8 cellular contexts compared by ENCODE assay signal in the genomic region with DNA sequence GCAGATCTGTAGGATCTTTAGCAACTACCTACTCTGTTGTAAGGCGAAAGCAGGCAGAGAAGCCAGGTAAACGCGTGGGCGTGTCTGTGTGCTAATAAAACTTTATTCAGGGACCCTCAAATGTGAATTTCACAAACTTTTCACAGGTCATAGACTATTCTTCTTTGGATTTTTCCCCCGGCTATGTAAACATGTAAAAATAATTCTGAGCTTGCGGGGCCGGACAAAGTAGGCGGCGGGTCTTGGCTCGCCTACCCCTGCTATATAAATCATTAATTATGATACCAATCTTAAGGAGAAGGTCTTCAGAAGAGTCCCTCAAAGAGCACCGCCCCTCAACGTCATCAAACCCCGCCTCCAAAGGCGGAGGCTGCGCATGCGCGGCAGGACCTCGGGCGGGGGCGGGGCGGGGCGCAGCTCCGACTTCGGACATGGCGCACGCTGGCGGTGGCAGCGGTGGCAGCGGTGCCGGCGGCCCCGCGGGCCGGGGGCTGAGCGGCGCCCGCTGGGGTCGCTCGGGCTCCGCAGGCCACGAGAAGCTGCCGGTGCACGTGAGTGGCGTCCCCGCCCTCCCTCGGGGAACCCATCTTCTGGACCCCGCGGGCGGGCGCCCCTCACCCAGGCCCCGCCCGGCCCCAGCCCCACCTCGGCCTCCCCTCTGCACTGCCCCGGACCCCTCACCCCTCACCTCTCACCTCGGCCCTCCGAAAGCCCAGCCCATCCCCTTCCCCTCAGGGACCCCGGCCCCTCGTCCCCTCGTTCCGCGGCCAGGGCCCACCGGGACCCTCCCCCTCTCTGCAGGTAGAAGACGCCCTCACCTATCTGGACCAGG. TPM values are rescaled to one million over a fixed set of nuclear protein-coding genes. Genes with fewer than 3 reads are reported as not detected.
DNase-seq lines count a peak whose midpoint lies in the region; ATAC-seq and TF ChIP-seq lines count a peak whose summit lies in the region.

A gene with protein sequence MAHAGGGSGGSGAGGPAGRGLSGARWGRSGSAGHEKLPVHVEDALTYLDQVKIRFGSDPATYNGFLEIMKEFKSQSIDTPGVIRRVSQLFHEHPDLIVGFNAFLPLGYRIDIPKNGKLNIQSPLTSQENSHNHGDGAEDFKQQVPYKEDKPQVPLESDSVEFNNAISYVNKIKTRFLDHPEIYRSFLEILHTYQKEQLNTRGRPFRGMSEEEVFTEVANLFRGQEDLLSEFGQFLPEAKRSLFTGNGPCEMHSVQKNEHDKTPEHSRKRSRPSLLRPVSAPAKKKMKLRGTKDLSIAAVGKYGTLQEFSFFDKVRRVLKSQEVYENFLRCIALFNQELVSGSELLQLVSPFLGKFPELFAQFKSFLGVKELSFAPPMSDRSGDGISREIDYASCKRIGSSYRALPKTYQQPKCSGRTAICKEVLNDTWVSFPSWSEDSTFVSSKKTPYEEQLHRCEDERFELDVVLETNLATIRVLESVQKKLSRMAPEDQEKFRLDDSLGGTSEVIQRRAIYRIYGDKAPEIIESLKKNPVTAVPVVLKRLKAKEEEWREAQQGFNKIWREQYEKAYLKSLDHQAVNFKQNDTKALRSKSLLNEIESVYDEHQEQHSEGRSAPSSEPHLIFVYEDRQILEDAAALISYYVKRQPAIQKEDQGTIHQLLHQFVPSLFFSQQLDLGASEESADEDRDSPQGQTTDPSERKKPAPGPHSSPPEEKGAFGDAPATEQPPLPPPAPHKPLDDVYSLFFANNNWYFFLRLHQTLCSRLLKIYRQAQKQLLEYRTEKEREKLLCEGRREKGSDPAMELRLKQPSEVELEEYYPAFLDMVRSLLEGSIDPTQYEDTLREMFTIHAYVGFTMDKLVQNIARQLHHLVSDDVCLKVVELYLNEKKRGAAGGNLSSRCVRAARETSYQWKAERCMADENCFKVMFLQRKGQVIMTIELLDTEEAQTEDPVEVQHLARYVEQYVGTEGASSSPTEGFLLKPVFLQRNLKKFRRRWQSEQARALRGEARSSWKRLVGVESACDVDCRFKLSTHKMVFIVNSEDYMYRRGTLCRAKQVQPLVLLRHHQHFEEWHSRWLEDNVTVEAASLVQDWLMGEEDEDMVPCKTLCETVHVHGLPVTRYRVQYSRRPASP (plus strand): TSS at position 409 of the 832 bp plus-strand sequence. CDS start 23 bp downstream, at position 432.

- no peak within 1 kb of the TSS for H3K27ac ChIP-seq in SK-N-MC
- peak within 1 kb of the TSS; percentile 51 for H3K27ac ChIP-seq in foreskin keratinocyte

- peak; percentile 71 for ATAC-seq in foreskin keratinocyte
- ATAC-seq in stimulated activated naive CD8-positive, alpha-beta T cell treated with anti-CD3 and anti-CD28 coated beads, Interleukin-15, amount 100 ng/mL, for 72 hours, result peak; percentile 90

- peaks cover 33% of the 10 kb centered on the region for H3K27me3 Mint-ChIP-seq in neural crest cell (ENCODE audit: low read depth)
- H3K27me3 Mint-ChIP-seq in stimulated activated naive CD8-positive, alpha-beta T cell treated with anti-CD3 and anti-CD28 coated beads, Interleukin-15, amount 100 ng/mL, for 72 hours, result peaks cover 30% of the 10 kb centered on the region

- peaks cover 37% of the 10 kb centered on the region for H3K36me3 ChIP-seq in MG63
- H3K36me3 ChIP-seq in SK-N-MC (ENCODE audit: insufficient read depth, low read length), result peaks cover 26% of the 10 kb centered on the region

- peak; percentile 99 for DNase-seq in AG20443 (ENCODE audit: low spot score)
- peak; percentile 69 for DNase-seq in GM19240 (ENCODE audit: insufficient read length, low spot score)
- peak; percentile 79 for DNase-seq in MG63
- DNase-seq in SK-N-MC (ENCODE audit: low read depth, low spot score), result peak; percentile 50
- peak; percentile 88 for DNase-seq in activated naive CD4-positive, alpha-beta T cell treated with Interleukin-2 at 50 U/mL for 16 hours
- DNase-seq in foreskin keratinocyte, result peak; percentile 47 to 76
- DNase-seq in neural crest cell (ENCODE audit: low read depth, low spot score), result peak; percentile 84
- peak; percentile 92 for DNase-seq in stimulated activated naive CD8-positive, alpha-beta T cell treated with anti-CD3 and anti-CD28 coated beads, Interleukin-15, amount 100 ng/mL, for 72 hours

- peaks cover 13% of the 10 kb centered on the region for H3K4me1 ChIP-seq in foreskin keratinocyte

- H3K36me3 Mint-ChIP-seq in neural crest cell (ENCODE audit: low read depth), result peaks cover 6% of the 10 kb centered on the region

- H3K9me3 ChIP-seq in MG63, result no peaks in the 10 kb centered on the region
- H3K9me3 ChIP-seq in SK-N-MC (ENCODE audit: low read depth, low read length), result no peaks in the 10 kb centered on the region

- peaks cover 29% of the 10 kb centered on the region for H3K4me1 Mint-ChIP-seq in neural crest cell
- peaks cover 30% of the 10 kb centered on the region for H3K4me1 Mint-ChIP-seq in stimulated activated naive CD8-positive, alpha-beta T cell treated with anti-CD3 and anti-CD28 coated beads, Interleukin-15, amount 100 ng/mL, for 72 hours

- TF ChIP-seq CTCF in foreskin keratinocyte (conservative IDR thresholded peaks at IDR 0.05), result no peak
- no peak for TF ChIP-seq CTCF in neural crest cell (conservative IDR thresholded peaks at IDR 0.05)

- H3K9me3 Mint-ChIP-seq in neural crest cell, result no peaks in the 10 kb centered on the region
- no peaks in the 10 kb centered on the region for H3K9me3 Mint-ChIP-seq in stimulated activated naive CD8-positive, alpha-beta T cell treated with anti-CD3 and anti-CD28 coated beads, Interleukin-15, amount 100 ng/mL, for 72 hours

- H3K4me3 ChIP-seq in MG63 (peak within 1 kb of the TSS; percentile 91), SK-N-MC (peak within 1 kb of the TSS; percentile 83)

- H3K9ac ChIP-seq in SK-N-MC (ENCODE audit: insufficient read length), result peak within 1 kb of the TSS; percentile 86

- H3K27me3 ChIP-seq in MG63, result no peaks in the 10 kb centered on the region
- H3K27me3 ChIP-seq in foreskin keratinocyte, result no peaks in the 10 kb centered on the region

- H3K4me3 Mint-ChIP-seq in neural crest cell, result peak within 1 kb of the TSS; percentile 89
- H3K4me3 Mint-ChIP-seq in stimulated activated naive CD8-positive, alpha-beta T cell treated with anti-CD3 and anti-CD28 coated beads, Interleukin-15, amount 100 ng/mL, for 72 hours, result peak within 1 kb of the TSS; percentile 90 to 91

- H3K27ac Mint-ChIP-seq in neural crest cell (ENCODE audit: unreplicated experiment), result peak within 1 kb of the TSS; percentile 82
- peak within 1 kb of the TSS; percentile 87 to 94 for H3K27ac Mint-ChIP-seq in stimulated activated naive CD8-positive, alpha-beta T cell treated with anti-CD3 and anti-CD28 coated beads, Interleukin-15, amount 100 ng/mL, for 72 hours

RNA-seq across cellular contexts. Expression of the gene that starts here (rescaled TPM):
- total RNA-seq in MG63 (2014; rRNA removed; shearing (Covaris generic); ENCODE audit: low replicate concordance), result 24.3 and 44.1 TPM in 2 replicates
- 27.2 and 28.5 TPM in 2 replicates for total RNA-seq in foreskin keratinocyte
- polyA plus RNA-seq in foreskin keratinocyte, result 14.6 and 15.6 TPM in 2 replicates
- 59.9 and 64.4 TPM in 2 replicates for total RNA-seq in neural crest cell
